ENCODE assay signal across 2 cellular contexts in genomic region chr1:81834921-81835698, GRCh38.
A peak's percentile ranks its signal among the peaks of the same experiment; 100 is the strongest.
TF ChIP-seq lines count a peak whose summit lies in the region.

No MANE protein-coding gene starts in this region.

TF ChIP-seq in IMR-90, 13 proteins besides CTCF, POLR2A, EP300 and RAD21:
- no peak for TF ChIP-seq NFE2L2 (IDR thresholded peaks at IDR 0.05; ENCODE audit: low read depth, low read length)
- no peak for TF ChIP-seq SMC3 (IDR thresholded peaks at IDR 0.05; ENCODE audit: low read depth, low read length)
- TF ChIP-seq ELK1 (IDR thresholded peaks at IDR 0.05; ENCODE audit: borderline replicate concordance, low read depth, low read length): no peak
- no peak for TF ChIP-seq MXI1 (IDR thresholded peaks at IDR 0.05; ENCODE audit: borderline replicate concordance, low read depth, low read length)

TF ChIP-seq in endothelial cell of umbilical vein, 7 proteins besides CTCF, POLR2A, EP300 and RAD21:
- peak; percentile 76 for TF ChIP-seq POLR2AphosphoS5 (IDR thresholded peaks at IDR 0.05; ENCODE audit: insufficient read depth, low read depth, low read length)
- peak; percentile 65 for TF ChIP-seq GATA2 (IDR thresholded peaks at IDR 0.05; ENCODE audit: insufficient read depth, insufficient read length, low read depth, low read length)
- TF ChIP-seq MYC (IDR thresholded peaks at IDR 0.05; ENCODE audit: low read depth, low read length): no peak
- no peak for TF ChIP-seq EZH2 (IDR thresholded peaks at IDR 0.05; ENCODE audit: borderline replicate concordance, low read depth, low read length, severe bottlenecking)
- TF ChIP-seq JUN (IDR thresholded peaks at IDR 0.05; ENCODE audit: borderline replicate concordance, insufficient read depth, insufficient read length, low read depth): no peak
- peak; percentile 46 for TF ChIP-seq FOS (IDR thresholded peaks at IDR 0.05; ENCODE audit: borderline replicate concordance, insufficient read depth, low read length)
- no peak for TF ChIP-seq MAX (IDR thresholded peaks at IDR 0.05; ENCODE audit: insufficient read depth, insufficient read length)
